25 cellular contexts compared by ENCODE assay signal in the genomic region with DNA sequence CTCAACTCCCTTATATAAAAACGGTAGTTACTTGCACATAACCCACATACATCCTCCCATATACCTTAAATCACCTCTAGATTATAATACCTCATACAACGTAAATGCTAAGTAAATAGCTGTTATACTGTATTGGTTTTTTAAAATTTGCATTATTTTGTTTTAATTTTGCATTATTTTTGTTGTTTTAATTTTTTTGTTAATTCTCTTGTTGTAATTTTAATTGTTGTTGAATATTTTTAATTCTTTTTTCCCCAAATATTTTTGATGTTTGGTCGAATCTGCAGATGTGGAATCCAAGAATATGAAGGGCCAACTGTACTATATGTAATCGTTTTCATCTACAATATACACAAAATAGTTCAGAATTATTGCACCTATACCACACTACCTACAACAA. TPM values are rescaled to one million over a fixed set of nuclear protein-coding genes. Genes with fewer than 3 reads are reported as not detected.
DNase-seq lines count a peak whose midpoint lies in the region; FAIRE-seq and TF ChIP-seq lines count a peak whose summit lies in the region.
"Had no signal": no experiment of that assay in that cellular context is flagged by ENCODE, and none has a peak within 500 bp of the region (broad histone marks: within the 10 kb centered on the region; RNA-seq: fewer than 3 reads in every experiment).

No MANE protein-coding gene starts in this region.

- H3K36me3 ChIP-seq in mammary epithelial cell (ENCODE audit: insufficient read depth, low read length) (peaks cover 28% of the 10 kb centered on the region), small intestine (ENCODE audit: control insufficient read depth in 2 of 2, insufficient read depth in 2 of 2, low read length in 2 of 2) (peaks cover 6 to 14% of the 10 kb centered on the region in 2 donors)

- no peak for TF ChIP-seq CTCF in MCF 10A (IDR thresholded peaks at IDR 0.05; ENCODE audit: unreplicated experiment)
- no peak for TF ChIP-seq CTCF in mammary epithelial cell (conservative IDR thresholded peaks at IDR 0.05 in 1 of 2, IDR thresholded peaks at IDR 0.05 in 1 of 2; ENCODE audit: extremely low read depth in 1 of 2, insufficient read depth in 1 of 2, low read depth in 1 of 2, low read length in 2 of 2)

- 93% methylated on average over 4 of the region's 4 CpGs for WGBS in mammary epithelial cell (ENCODE audit: low coverage, missing lambda C conversion rate)
- WGBS in small intestine, 3 donors, result 87 to 90% (median 88%) methylated on average over 4 of the region's 4 CpGs

- H3K79me2 ChIP-seq in mammary epithelial cell (ENCODE audit: insufficient read depth, low read length), result no peaks in the 10 kb centered on the region

- no peak overlapping the region for H3K27ac Mint-ChIP-seq in MCF 10A (ENCODE audit: low read depth, unreplicated experiment)
- no peak overlapping the region for H3K27ac Mint-ChIP-seq in activated naive CD8-positive, alpha-beta T cell treated with anti-CD3 and anti-CD28 coated beads for 36 hours
- H3K27ac Mint-ChIP-seq: CD4-positive, alpha-beta memory T cell; HFFc6 had no signal

- H3K4me1 Mint-ChIP-seq in MCF 10A (ENCODE audit: insufficient read depth, unreplicated experiment), result peaks cover 6% of the 10 kb centered on the region
- H3K4me1 Mint-ChIP-seq in activated naive CD8-positive, alpha-beta T cell treated with anti-CD3 and anti-CD28 coated beads for 36 hours, result peaks cover 4% of the 10 kb centered on the region

- H3K4me2 ChIP-seq in mammary epithelial cell (ENCODE audit: insufficient read depth, low read depth, low read length), result no peak overlapping the region
- H3K4me2 ChIP-seq: A549; BLaER1 treated with 17β-estradiol and CSF1 and Interleukin-3, amounts not matched to agents 10 nM and 100 nM had no signal

- H3K27ac ChIP-seq in mammary epithelial cell (ENCODE audit: insufficient read depth, low read depth, low read length) (no peak overlapping the region), small intestine (ENCODE audit: low read depth in 1 of 2, low read length in 1 of 2) (no peak overlapping the region)
- H3K27ac ChIP-seq: 22Rv1; A549; BLaER1 treated with 17β-estradiol and CSF1 and Interleukin-3, amounts not matched to agents 10 nM and 100 nM had no signal

- H2AFZ ChIP-seq in mammary epithelial cell (ENCODE audit: low read depth, low read length), result no peak overlapping the region

- peak; percentile 91 for FAIRE-seq in TTC549 (lab: Jason Lieb, UNC)
- FAIRE-seq in frontal cortex (lab: Jason Lieb, UNC), result peak; percentile 86
- FAIRE-seq in small intestine (lab: Jason Lieb, UNC), result peak; percentile 10
- FAIRE-seq: A549, GM12891, GM18507, H54 had no signal

- H3K4me3 ChIP-seq in mammary epithelial cell (replicated peaks in 1 of 3; ENCODE audit: insufficient read depth in 1 of 3, low read depth in 2 of 3, low read length in 3 of 3) (no peak overlapping the region), small intestine (ENCODE audit: low read depth in 1 of 2, low read length in 2 of 2) (no peak overlapping the region)
- H3K4me3 ChIP-seq: A549; BLaER1 treated with 17β-estradiol and CSF1 and Interleukin-3, amounts not matched to agents 10 nM and 100 nM; HAP-1 had no signal

- H3K4me3 Mint-ChIP-seq in MCF 10A (ENCODE audit: unreplicated experiment), result no peak overlapping the region
- no peak overlapping the region for H3K4me3 Mint-ChIP-seq in activated naive CD8-positive, alpha-beta T cell treated with anti-CD3 and anti-CD28 coated beads for 36 hours
- H3K4me3 Mint-ChIP-seq: CD4-positive, alpha-beta memory T cell; HFFc6 had no signal

- BruUV-seq in MCF 10A (replicated peaks; lab: Mats Ljungman, UMichigan) (TSS peak; percentile 11), mammary epithelial cell (replicated peaks; lab: Mats Ljungman, UMichigan) (no TSS peak)

- H4K20me1 ChIP-seq in mammary epithelial cell (ENCODE audit: insufficient read depth, low read length), result no peaks in the 10 kb centered on the region

- H3K9me3 Mint-ChIP-seq in MCF 10A (ENCODE audit: unreplicated experiment), result no peaks in the 10 kb centered on the region
- no peaks in the 10 kb centered on the region for H3K9me3 Mint-ChIP-seq in activated naive CD8-positive, alpha-beta T cell treated with anti-CD3 and anti-CD28 coated beads for 36 hours
- H3K9me3 Mint-ChIP-seq: CD4-positive, alpha-beta memory T cell; HFFc6 had no signal

- intact Hi-C loops in MCF 10A (cut with micrococcal nuclease), result no loop called here
- intact Hi-C loops in mammary epithelial cell (cut with micrococcal nuclease), result no loop called here

- CTCF ChIA-PET in MCF 10A (lab: Yijun Ruan, JAX) (interaction anchor here (1.1 to 2.2 kb wide), 5 partner anchors 10 to 792 kb away, joined by 3 to 13 read pairs (median 3); no protein-coding TSS in a partner anchor), mammary epithelial cell (lab: Charles Lee; ENCODE audit: low non-redundant PET) (no interaction called here)

- dilution Hi-C loops in mammary epithelial cell (cut with HindIII; ENCODE audit: low sequenced_read_pairs), result no loop called here

- H3K4me1 ChIP-seq in mammary epithelial cell (ENCODE audit: insufficient read depth, low read length), result no peaks in the 10 kb centered on the region
- no peaks in the 10 kb centered on the region for H3K4me1 ChIP-seq in small intestine (ENCODE audit: control insufficient read depth in 2 of 2, insufficient read depth in 1 of 2, low read depth in 1 of 2, low read length in 1 of 2)
- H3K4me1 ChIP-seq: A549; BE2C; BLaER1 treated with 17β-estradiol and CSF1 and Interleukin-3, amounts not matched to agents 10 nM and 100 nM; Caco-2; HAP-1 had no signal

- in situ Hi-C loops in mammary epithelial cell (cut with MboI; ENCODE audit: low sequenced_read_pairs in 2 of 2), result no loop called here
- in situ Hi-C loops in G401 (cut with HindIII; ENCODE audit: low sequenced_read_pairs), result loop anchor here (25.0 kb wide), 1 partner anchor 195 kb away; a partner anchor contains a TSS

- no peaks in the 10 kb centered on the region for H3K27me3 Mint-ChIP-seq in MCF 10A (ENCODE audit: insufficient read depth, unreplicated experiment)
- no peaks in the 10 kb centered on the region for H3K27me3 Mint-ChIP-seq in activated naive CD8-positive, alpha-beta T cell treated with anti-CD3 and anti-CD28 coated beads for 36 hours
- H3K27me3 Mint-ChIP-seq: CD4-positive, alpha-beta memory T cell had no signal

- no peak overlapping the region for H3K9ac ChIP-seq in mammary epithelial cell (ENCODE audit: insufficient read depth, low read length)
- H3K9ac ChIP-seq: BLaER1 treated with 17β-estradiol and CSF1 and Interleukin-3, amounts not matched to agents 10 nM and 100 nM had no signal

- no peak for DNase-seq in MCF 10A (ENCODE audit: unreplicated experiment)
- DNase-seq in mammary epithelial cell, result no peak
- no peak for DNase-seq in frontal cortex (ENCODE audit: low spot score in 2 of 2)
- no peak for DNase-seq in small intestine
- DNase-seq in HT-29 (ENCODE audit: low spot score), result no peak
- no peak for DNase-seq in G401 (ENCODE audit: low spot score)
- DNase-seq in activated naive CD8-positive, alpha-beta T cell treated with anti-CD3 and anti-CD28 coated beads for 36 hours, result no peak
- DNase-seq: ACHN; AML-193; BE2C; Caco-2; CD4-positive, alpha-beta memory T cell; DMS153; DND-41; GF-D8; GOT3; HFFc6 had no signal

- no peaks in the 10 kb centered on the region for H3K9me3 ChIP-seq in mammary epithelial cell (replicated peaks; ENCODE audit: insufficient read depth, low read length)
- no peaks in the 10 kb centered on the region for H3K9me3 ChIP-seq in small intestine (ENCODE audit: control insufficient read depth, low read depth)
- H3K9me3 ChIP-seq: A549; BE2C; BLaER1 treated with 17β-estradiol and CSF1 and Interleukin-3, amounts not matched to agents 10 nM and 100 nM; Caco-2; HAP-1 had no signal

- H3K27me3 ChIP-seq in mammary epithelial cell (ENCODE audit: insufficient read depth, low read length) (no peaks in the 10 kb centered on the region), small intestine (ENCODE audit: control insufficient read depth in 2 of 2, insufficient read depth in 2 of 2, low read length in 2 of 2) (no peaks in the 10 kb centered on the region)
- H3K27me3 ChIP-seq: BE2C; BLaER1 treated with 17β-estradiol and CSF1 and Interleukin-3, amounts not matched to agents 10 nM and 100 nM had no signal

- H3K36me3 Mint-ChIP-seq in MCF 10A (ENCODE audit: insufficient read depth, unreplicated experiment), result peaks cover 99% of the 10 kb centered on the region
- peaks cover 11% of the 10 kb centered on the region for H3K36me3 Mint-ChIP-seq in activated naive CD8-positive, alpha-beta T cell treated with anti-CD3 and anti-CD28 coated beads for 36 hours

- POLR2A ChIA-PET in MCF 10A (lab: Yijun Ruan, JAX), result interaction anchor here (1.0 kb wide), 1 partner anchor 24 kb away, joined by 6 read pairs; no protein-coding TSS in a partner anchor

RNA-seq across cellular contexts. Expression of a gene that starts 23.5 kb away (rescaled TPM):
- total RNA-seq in MCF 10A (2022) (0.42 TPM in 1 of 2 replicates, not detected in the other), mammary epithelial cell (10 to 100 TPM in 1 of 2 donors, not detected in 1; 10.8 TPM), frontal cortex (0.41 TPM)
- polyA plus RNA-seq in mammary epithelial cell (not detected), small intestine (10 to 100 TPM in 2 of 3 donors, under 1 TPM in 1; 0.33 to 37.3 (median 25.7) TPM)
- polyA minus RNA-seq in mammary epithelial cell, result not detected
- 0.20 and 0.34 TPM in 2 replicates for total RNA-seq in HT-29 (2014; rRNA removed; shearing (Covaris generic))
- total RNA-seq in G401 (2014; rRNA removed; shearing (Covaris generic)), result not detected in 2 replicates
- total RNA-seq in activated naive CD8-positive, alpha-beta T cell treated with anti-CD3 and anti-CD28 coated beads for 36 hours, result not detected
- total RNA-seq: HFFc6 had no signal
- polyA plus RNA-seq: CD4-positive, alpha-beta memory T cell had no signal

RNA-seq across cellular contexts. Expression of a gene that starts 50.7 kb away (rescaled TPM):
- total RNA-seq in MCF 10A (2022), result 65.2 and 67.3 TPM in 2 replicates
- total RNA-seq in mammary epithelial cell, result 10 to 100 TPM; 28.8 to 34.8 TPM
- 11.7 TPM for polyA plus RNA-seq in mammary epithelial cell
- polyA minus RNA-seq in mammary epithelial cell, result 19.2 TPM
- total RNA-seq in frontal cortex, result 65.6 TPM
- polyA plus RNA-seq in small intestine, result 10 to 100 TPM in 1 of 3 donors, 1 to 10 TPM in 2; 7.4 to 14.0 (median 9.5) TPM
- 31.5 and 33.5 TPM in 2 replicates for total RNA-seq in HT-29 (2014; rRNA removed; shearing (Covaris generic))
- total RNA-seq in G401 (2014; rRNA removed; shearing (Covaris generic)), result 40.2 and 51.4 TPM in 2 replicates
- total RNA-seq in activated naive CD8-positive, alpha-beta T cell treated with anti-CD3 and anti-CD28 coated beads for 36 hours, result 10 to 100 TPM; 62.7 to 64.8 TPM
